In genomic region chrX:120562569-120562926, GRCh38 we compare ENCODE assay signal across 10 cellular contexts. TPM values are rescaled to one million over a fixed set of nuclear protein-coding genes. Genes with fewer than 3 reads are reported as not detected.
A peak's percentile ranks its signal among the peaks of the same experiment; 100 is the strongest.
DNase-seq lines count a peak whose midpoint lies in the region; ATAC-seq and TF ChIP-seq lines count a peak whose summit lies in the region.
"Had no signal": no experiment of that assay in that cellular context is flagged by ENCODE, and none has a peak within 500 bp of the region (broad histone marks: within the 10 kb centered on the region; RNA-seq: fewer than 3 reads in every experiment).

No MANE protein-coding gene starts in this region.

- TF ChIP-seq POLR2A in gastroesophageal sphincter (IDR thresholded peaks at IDR 0.05), result no peak

- H3K9me3 ChIP-seq in Panc1 (ENCODE audit: control insufficient read depth, insufficient read depth, low read depth, low read length) (no peaks in the 10 kb centered on the region), gastroesophageal sphincter (no peaks in the 10 kb centered on the region)

- intact Hi-C loops in Panc1 (cut with micrococcal nuclease; ENCODE audit: unreplicated experiment), result no loop called here

- 0 to 79% methylated on average over 1 to 2 of the region's 2 CpGs for WGBS in gastroesophageal sphincter (ENCODE audit: low coverage in 1 of 2), 2 donors

- no peak for ATAC-seq in Panc1
- ATAC-seq in gastroesophageal sphincter, result no peak
- ATAC-seq in GM19351 (IDR thresholded peaks at IDR 0.05; ENCODE audit: unreplicated experiment), result no peak

- no TSS peak for BruUV-seq in Panc1 (replicated peaks; lab: Mats Ljungman, UMichigan)

- POLR2A ChIA-PET in Panc1 (lab: Charles Lee), result interaction anchor here (0.5 to 2.2 kb wide), 2 partner anchors 15 to 41 kb away, joined by 12 to 36 read pairs; partner anchors contain the start of gene MCTS1

- H3K27ac ChIP-seq in Panc1 (ENCODE audit: low read length), result peak overlapping the region; percentile 94
- peak overlapping the region; percentile 90 to 97 (median 96) for H3K27ac ChIP-seq in gastroesophageal sphincter
- peak overlapping the region in 15 of 21 experiments; percentile 16 to 100 (median 96) for H3K27ac ChIP-seq in skin epidermis

- no peaks in the 10 kb centered on the region for H3K27me3 ChIP-seq in Panc1 (ENCODE audit: control insufficient read depth, insufficient read depth, low read length)
- H3K27me3 ChIP-seq in gastroesophageal sphincter, result no peaks in the 10 kb centered on the region

- DNase-seq in GM03348 (ENCODE audit: low spot score), result peak; percentile 4
- DNase-seq in Panc1 (ENCODE audit: low read depth, low spot score), result no peak
- DNase-seq in activated gamma-delta T cell treated with Interleukin-2 at 50 U/mL for 16 hours, result no peak
- DNase-seq in GM19238 (ENCODE audit: insufficient read length, low spot score), result no peak
- DNase-seq in stimulated activated CD4-positive, alpha-beta T cell treated with anti-CD3 and anti-CD28 coated beads, Interleukin-2, amount 100 ng/mL, for 48 hours, result no peak
- DNase-seq: amniotic stem cell, NCI-H446 treated with DMSO at 0.1 percent for 48 hours had no signal

- peaks cover 12% of the 10 kb centered on the region; the same call in 1 of the 2 replicates for H3K4me1 ChIP-seq in Panc1 (ENCODE audit: control insufficient read depth, insufficient read depth, low read length)
- H3K4me1 ChIP-seq in gastroesophageal sphincter, result peaks cover 0 to 28% (median 0%) of the 10 kb centered on the region in 3 donors

- peak overlapping the region in 1 of 2 experiments; percentile 93; a peak in 3 of 4 replicates for H3K4me3 ChIP-seq in Panc1 (ENCODE audit: low read depth in 2 of 2, low read length in 2 of 2)
- H3K4me3 ChIP-seq in gastroesophageal sphincter, result peak overlapping the region in 1 of 2 donors; percentile 68
- H3K4me3 ChIP-seq in skin epidermis, result no peak overlapping the region

- H3K36me3 ChIP-seq in Panc1 (ENCODE audit: control insufficient read depth, insufficient read depth, low read length) (no peaks in the 10 kb centered on the region; the same call in 1 of the 2 replicates), gastroesophageal sphincter (no peaks in the 10 kb centered on the region)

- CTCF ChIA-PET in Panc1 (lab: Charles Lee), result no interaction called here

- no peak for TF ChIP-seq EP300 in gastroesophageal sphincter (IDR thresholded peaks at IDR 0.05)

- TF ChIP-seq CTCF in Panc1 (IDR thresholded peaks at IDR 0.05) (no peak), gastroesophageal sphincter (IDR thresholded peaks at IDR 0.05) (no peak)

- in situ Hi-C loops in Panc1 (cut with HindIII; ENCODE audit: low pct_unique_long_range_greater_than_20kb, low sequenced_read_pairs), result no loop called here

RNA-seq across cellular contexts. Expression of gene CUL4B, which starts 1.8 kb away (rescaled TPM):
- total RNA-seq in Panc1 (2021; ENCODE audit: unreplicated experiment), result 99.8 TPM
- 30.9 TPM for polyA plus RNA-seq in Panc1 (2012; ENCODE audit: insufficient read length)
- 10 to 100 TPM; 42.2 to 60.2 (median 52.3) TPM for total RNA-seq in gastroesophageal sphincter

RNA-seq across cellular contexts. Expression of gene MCTS1, which starts 41.4 kb away (rescaled TPM):
- total RNA-seq in Panc1 (2021; ENCODE audit: unreplicated experiment) (110 TPM), gastroesophageal sphincter (10 to 100 TPM; 15.2 to 20.6 (median 17.7) TPM)
- 57.0 TPM for polyA plus RNA-seq in Panc1 (2012; ENCODE audit: insufficient read length)
